ENCODE assay signal across 9 cellular contexts in the genomic region with DNA sequence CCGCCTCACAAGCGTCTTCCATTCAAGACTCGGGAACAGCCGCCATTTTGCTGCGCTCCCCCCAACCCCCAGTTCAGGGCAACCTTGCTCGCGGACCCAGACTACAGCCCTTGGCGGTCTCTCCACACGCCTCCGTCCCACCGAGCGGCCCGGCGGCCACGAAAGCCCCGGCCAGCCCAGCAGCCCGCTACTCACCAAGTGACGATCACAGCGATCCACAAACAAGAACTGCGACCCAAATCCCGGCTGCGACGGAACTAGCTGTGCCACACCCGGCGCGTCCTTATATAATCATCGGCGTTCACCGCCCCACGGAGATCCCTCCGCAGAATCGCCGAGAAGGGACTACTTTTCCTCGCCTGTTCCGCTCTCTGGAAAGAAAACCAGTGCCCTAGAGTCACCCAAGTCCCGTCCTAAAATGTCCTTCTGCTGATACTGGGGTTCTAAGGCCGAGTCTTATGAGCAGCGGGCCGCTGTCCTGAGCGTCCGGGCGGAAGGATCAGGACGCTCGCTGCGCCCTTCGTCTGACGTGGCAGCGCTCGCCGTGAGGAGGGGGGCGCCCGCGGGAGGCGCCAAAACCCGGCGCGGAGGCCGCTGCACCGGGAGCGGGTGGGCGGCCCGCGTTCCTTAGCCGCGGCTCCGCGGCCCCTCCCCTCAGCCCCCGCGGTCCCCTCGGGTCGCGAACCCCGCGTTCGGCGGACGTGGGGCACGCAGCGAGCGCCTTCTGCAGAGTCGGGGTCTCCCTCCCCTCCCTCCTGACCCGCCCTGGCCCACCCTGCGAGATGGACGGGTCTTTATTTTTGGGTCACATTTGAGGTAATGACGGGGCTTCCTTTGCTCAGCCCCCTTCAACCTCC. TPM values are rescaled to one million over a fixed set of nuclear protein-coding genes. Genes with fewer than 3 reads are reported as not detected.
DNase-seq lines count a peak whose midpoint lies in the region; ATAC-seq, FAIRE-seq and TF ChIP-seq lines count a peak whose summit lies in the region.
"Had no signal": no experiment of that assay in that cellular context is flagged by ENCODE, and none has a peak within 500 bp of the region (broad histone marks: within the 10 kb centered on the region; RNA-seq: fewer than 3 reads in every experiment).

Gene UBC, minus strand, starts transcription at position 259 of the 857 bp plus-strand sequence. CDS start 879 bp downstream, outside the sequence.

- H3K9me3 ChIP-seq in OCI-LY7 (ENCODE audit: low read length), result no peaks in the 10 kb centered on the region

- no peaks in the 10 kb centered on the region for H3K9me3 Mint-ChIP-seq in progenitor cell of endocrine pancreas (ENCODE audit: low read depth)

- peak within 1 kb of the TSS; percentile 100 for H3K4me3 Mint-ChIP-seq in progenitor cell of endocrine pancreas (ENCODE audit: low read depth)

- CTCF ChIA-PET in OCI-LY7 (lab: Charles Lee; ENCODE audit: unreplicated experiment), result interaction anchor here (1.5 kb wide), 1 partner anchor 26 kb away, joined by 5 read pairs; no protein-coding TSS in a partner anchor

- peaks cover 42% of the 10 kb centered on the region for H3K36me3 ChIP-seq in OCI-LY7 (ENCODE audit: insufficient read depth, low read length)

- H3K4me1 Mint-ChIP-seq in progenitor cell of endocrine pancreas (ENCODE audit: low read depth), result peaks cover 50% of the 10 kb centered on the region

- peak; percentile 61 for DNase-seq in COLO829 (ENCODE audit: low spot score)
- no peak for DNase-seq in H54 (ENCODE audit: insufficient read length, low spot score)
- peak; percentile 95 for DNase-seq in OCI-LY7 (ENCODE audit: low spot score)
- peak; percentile 89 for DNase-seq in activated naive CD4-positive, alpha-beta T cell treated with anti-CD3 and anti-CD28 coated beads, Interleukin-2, amount 50 U/mL, for 16 hours
- DNase-seq in Right ventricle myocardium inferior (ENCODE audit: missing footprints), result peak; percentile 94
- DNase-seq in progenitor cell of endocrine pancreas (ENCODE audit: low spot score, unreplicated experiment), result peak; percentile 85
- DNase-seq in ureter (ENCODE audit: low spot score), result peak; percentile 96
- no peak for DNase-seq in MV-4-11 (lab: John Stamatoyannopoulos, UW)

- H3K27ac Mint-ChIP-seq in progenitor cell of endocrine pancreas, result peak within 1 kb of the TSS; percentile 100

- ATAC-seq in Right ventricle myocardium inferior, result peak; percentile 49

- peaks cover 68% of the 10 kb centered on the region for H3K4me1 ChIP-seq in OCI-LY7 (ENCODE audit: insufficient read depth, low read length, poor library complexity, severe bottlenecking)

- H3K9me2 ChIP-seq in OCI-LY7 (ENCODE audit: insufficient read depth, low read length), result no peaks in the 10 kb centered on the region

- peaks cover 25% of the 10 kb centered on the region for H4K20me1 ChIP-seq in OCI-LY7 (ENCODE audit: insufficient read depth, low read length)

- intact Hi-C loops in OCI-LY7 (cut with micrococcal nuclease; ENCODE audit: unreplicated experiment), result loop anchor here (5.0 kb wide), 1 partner anchor 307 kb away; no protein-coding TSS in a partner anchor
- intact Hi-C loops in Right ventricle myocardium inferior (cut with DNase I), result loop anchor here (5.0 kb wide), 1 partner anchor 258 kb away; no protein-coding TSS in a partner anchor

- no peaks in the 10 kb centered on the region for H3K27me3 Mint-ChIP-seq in progenitor cell of endocrine pancreas

- peak within 1 kb of the TSS; percentile 73 for H2AFZ ChIP-seq in OCI-LY7 (ENCODE audit: low read length)

- H3K79me2 ChIP-seq in OCI-LY7 (ENCODE audit: insufficient read depth, low read depth, low read length), result peaks cover 61% of the 10 kb centered on the region

- H3K4me3 ChIP-seq in OCI-LY7 (ENCODE audit: low read depth, low read length, poor library complexity, severe bottlenecking), result peak within 1 kb of the TSS; percentile 86

- TF ChIP-seq CTCF in OCI-LY7 (conservative IDR thresholded peaks at IDR 0.05; ENCODE audit: low read length) (no peak), progenitor cell of endocrine pancreas (IDR thresholded peaks at IDR 0.05; ENCODE audit: unreplicated experiment) (no peak)

- BruUV-seq in OCI-LY7 (replicated peaks; lab: Mats Ljungman, UMichigan), result no TSS peak

- peak within 1 kb of the TSS; percentile 88 for H3K4me2 ChIP-seq in OCI-LY7 (ENCODE audit: low read length)

- peak within 1 kb of the TSS; percentile 96 for H3K27ac ChIP-seq in OCI-LY7 (ENCODE audit: low read depth, low read length, poor library complexity, severe bottlenecking)

- FAIRE-seq in H54 (lab: Jason Lieb, UNC), result no peak
- FAIRE-seq: islet of Langerhans had no signal

- POLR2A ChIA-PET in OCI-LY7 (lab: Charles Lee), result interaction anchor here (0.6 to 12.4 kb wide), 10 partner anchors 9 to 83 kb away, joined by 3 to 167 read pairs (median 5); partner anchors contain the start of gene BRI3BP

- TF ChIP-seq POLR2A in H54 (IDR thresholded peaks at IDR 0.05; ENCODE audit: low read depth, low read length), result peak; percentile 98

- H3K36me3 Mint-ChIP-seq in progenitor cell of endocrine pancreas (ENCODE audit: insufficient read depth), result peaks cover 35% of the 10 kb centered on the region

RNA-seq across cellular contexts. Expression of gene UBC, which starts in this region (rescaled TPM):
- total RNA-seq in OCI-LY7 (2014; rRNA removed; shearing (Covaris generic)), result 425 and 431 TPM in 2 replicates
- total RNA-seq in OCI-LY7 (2022) (616 and 682 TPM in 2 replicates), Right ventricle myocardium inferior (1,199 TPM), progenitor cell of endocrine pancreas (630 and 645 TPM in 2 replicates), ureter (1,015 TPM)

Comparison
In these comparisons a context has a peak if more than half of its experiments do, and no peak if none do; other contexts are left out.
1. DNase-seq: peak in COLO829 (single experiment), OCI-LY7 (single experiment), activated naive CD4-positive, alpha-beta T cell treated with anti-CD3 and anti-CD28 coated beads, Interleukin-2, amount 50 U/mL, for 16 hours (single experiment), Right ventricle myocardium inferior (single experiment), progenitor cell of endocrine pancreas (single experiment) and ureter (single experiment); none in H54 (single experiment) and MV-4-11 (single experiment).